In the genomic region with DNA sequence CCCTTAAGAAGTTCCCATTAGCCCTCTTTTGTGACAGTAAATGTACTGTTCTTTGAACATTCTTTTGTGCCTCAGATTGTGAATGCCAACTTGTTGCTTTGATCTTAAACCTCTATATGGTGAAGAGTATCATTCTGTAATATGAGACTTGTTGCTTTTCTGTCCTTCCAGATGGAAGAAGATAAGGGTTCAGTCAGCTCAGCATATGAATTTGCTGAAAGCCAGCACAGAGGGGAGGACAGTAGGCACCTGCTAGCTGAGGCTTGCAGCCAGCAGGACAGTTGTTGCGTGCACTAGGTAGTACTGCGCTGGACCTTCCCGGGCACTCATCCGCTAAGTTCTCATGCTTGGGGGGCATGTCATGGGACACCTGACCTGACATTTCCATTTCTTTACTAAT, we compare ENCODE assay signal across 20 cellular contexts.
DNase-seq lines count a peak whose midpoint lies in the region; ATAC-seq lines count a peak whose summit lies in the region.
"Had no signal": no experiment of that assay in that cellular context is flagged by ENCODE, and none has a peak within 500 bp of the region (broad histone marks: within the 10 kb centered on the region; RNA-seq: fewer than 3 reads in every experiment).

No MANE protein-coding gene starts in this region.

- peak overlapping the region; percentile 14 for H3K27ac Mint-ChIP-seq in activated naive CD4-positive, alpha-beta T cell treated with anti-CD3 and anti-CD28 coated beads, Interleukin-2, amount 50 U/mL, for 24 hours
- H3K27ac Mint-ChIP-seq in stimulated activated memory B cell treated with anti-CD40 and anti-IgM and Interleukin-4, amounts not matched to agents 10 μg/mL and 1 μg/mL and 100 μg/mL, for 72 hours, result peak overlapping the region; percentile 20

- H3K9me3 Mint-ChIP-seq in activated naive CD4-positive, alpha-beta T cell treated with anti-CD3 and anti-CD28 coated beads, Interleukin-2, amount 50 U/mL, for 24 hours, result no peaks in the 10 kb centered on the region
- no peaks in the 10 kb centered on the region for H3K9me3 Mint-ChIP-seq in stimulated activated memory B cell treated with anti-CD40 and anti-IgM and Interleukin-4, amounts not matched to agents 10 μg/mL and 1 μg/mL and 100 μg/mL, for 72 hours

- no peak overlapping the region for H3K4me3 Mint-ChIP-seq in activated naive CD4-positive, alpha-beta T cell treated with anti-CD3 and anti-CD28 coated beads, Interleukin-2, amount 50 U/mL, for 24 hours
- no peak overlapping the region for H3K4me3 Mint-ChIP-seq in stimulated activated memory B cell treated with anti-CD40 and anti-IgM and Interleukin-4, amounts not matched to agents 10 μg/mL and 1 μg/mL and 100 μg/mL, for 72 hours

- H3K36me3 Mint-ChIP-seq in activated naive CD4-positive, alpha-beta T cell treated with anti-CD3 and anti-CD28 coated beads, Interleukin-2, amount 50 U/mL, for 24 hours, result peaks cover 4% of the 10 kb centered on the region
- H3K36me3 Mint-ChIP-seq in stimulated activated memory B cell treated with anti-CD40 and anti-IgM and Interleukin-4, amounts not matched to agents 10 μg/mL and 1 μg/mL and 100 μg/mL, for 72 hours, result peaks cover 34% of the 10 kb centered on the region

- H3K4me1 Mint-ChIP-seq in activated naive CD4-positive, alpha-beta T cell treated with anti-CD3 and anti-CD28 coated beads, Interleukin-2, amount 50 U/mL, for 24 hours, result peaks cover 12% of the 10 kb centered on the region
- H3K4me1 Mint-ChIP-seq in stimulated activated memory B cell treated with anti-CD40 and anti-IgM and Interleukin-4, amounts not matched to agents 10 μg/mL and 1 μg/mL and 100 μg/mL, for 72 hours, result peaks cover 11% of the 10 kb centered on the region

- no peak for DNase-seq in activated naive CD4-positive, alpha-beta T cell treated with anti-CD3 and anti-CD28 coated beads, Interleukin-2, amount 50 U/mL, for 16 hours
- DNase-seq in SK-N-DZ (ENCODE audit: low spot score) (peak; percentile 17), COLO829 (ENCODE audit: low spot score) (no peak), NCI-H1417 treated with DMSO at 0.1 percent for 48 hours (lab: John Stamatoyannopoulos, UW) (no peak)
- DNase-seq: activated CD4-positive, alpha-beta T cell treated with anti-CD3 and anti-CD28 coated beads, Interleukin-2, amount 50 U/mL, for 48 hours; caudate nucleus; effector CD4-positive, alpha-beta T cell; gastrocnemius medialis; HCEC 1CT; mammary epithelial cell; NCI-H187; NCI-H524; ovary; stimulated activated naive CD4-positive, alpha-beta T cell treated with Interleukin-2 at 50 U/mL for 16 hours; T-helper 1 cell; tibial artery had no signal

- no peaks in the 10 kb centered on the region for H3K27me3 Mint-ChIP-seq in activated naive CD4-positive, alpha-beta T cell treated with anti-CD3 and anti-CD28 coated beads, Interleukin-2, amount 50 U/mL, for 24 hours
- H3K27me3 Mint-ChIP-seq in stimulated activated memory B cell treated with anti-CD40 and anti-IgM and Interleukin-4, amounts not matched to agents 10 μg/mL and 1 μg/mL and 100 μg/mL, for 72 hours, result no peaks in the 10 kb centered on the region

- ATAC-seq in GM21723 (IDR thresholded peaks at IDR 0.05; ENCODE audit: unreplicated experiment), result peak; percentile 18
- peak; percentile 48 for ATAC-seq in stimulated activated memory B cell treated with anti-CD40 and anti-IgM and Interleukin-4, amounts not matched to agents 10 μg/mL and 1 μg/mL and 100 μg/mL, for 72 hours
- ATAC-seq: esophagus mucosa, gastrocnemius medialis had no signal
